In the genomic region with DNA sequence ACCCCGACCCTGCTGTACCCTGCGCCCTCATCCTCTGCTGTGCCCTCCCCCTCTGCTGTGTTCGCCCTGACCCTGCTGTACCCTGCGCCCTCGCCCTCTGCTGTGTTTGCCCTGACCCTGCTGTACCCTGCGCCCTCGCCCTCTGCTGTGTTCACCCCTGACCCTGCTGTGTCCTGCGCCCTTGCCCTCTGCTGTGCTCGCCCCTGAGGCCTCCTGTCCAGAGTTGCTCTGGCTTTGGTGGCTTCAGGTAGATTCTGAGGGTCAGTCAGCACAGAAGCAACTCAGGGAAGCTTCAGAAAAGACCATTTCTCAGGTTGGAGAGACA, we compare ENCODE assay signal across 19 cellular contexts. TPM values are rescaled to one million over a fixed set of nuclear protein-coding genes. Genes with fewer than 3 reads are reported as not detected.
DNase-seq lines count a peak whose midpoint lies in the region; ATAC-seq, FAIRE-seq and TF ChIP-seq lines count a peak whose summit lies in the region.
"Had no signal": no experiment of that assay in that cellular context is flagged by ENCODE, and none has a peak within 500 bp of the region (broad histone marks: within the 10 kb centered on the region; RNA-seq: fewer than 3 reads in every experiment).

No MANE protein-coding gene starts in this region.

- H3K27me3 Mint-ChIP-seq in activated naive CD4-positive, alpha-beta T cell treated with anti-CD3 and anti-CD28 coated beads, Interleukin-2, amount 10 ng/mL, durations not matched to agents 7 days and 5 days = no peaks in the 10 kb centered on the region

- no peak for TF ChIP-seq POLR2A in endothelial cell of umbilical vein (IDR thresholded peaks at IDR 0.05; ENCODE audit: low read depth, low read length)
- TF ChIP-seq POLR2A in sigmoid colon (IDR thresholded peaks at IDR 0.05) = no peak

- POLR2A ChIA-PET in RWPE1 (lab: Yijun Ruan, JAX; ENCODE audit: low non-redundant PET) (no interaction called here), endothelial cell of umbilical vein (lab: Charles Lee) (no interaction called here)

- H3K36me3 ChIP-seq in endothelial cell of umbilical vein (ENCODE audit: control insufficient read depth in 2 of 2, extremely low read depth in 1 of 2, insufficient read depth in 2 of 2, low read length in 2 of 2) (peaks cover 15 to 61% of the 10 kb centered on the region in 2 experiments), sigmoid colon (peaks cover 50 to 97% (median 76%) of the 10 kb centered on the region in 4 donors), osteoblast (ENCODE audit: insufficient read depth, low read length) (peaks cover 74% of the 10 kb centered on the region)

- peak overlapping the region; percentile 23 for H3K27ac ChIP-seq in RWPE1
- H3K27ac ChIP-seq in endothelial cell of umbilical vein (ENCODE audit: insufficient read depth, low read depth, low read length) = no peak overlapping the region
- no peak overlapping the region for H3K27ac ChIP-seq in sigmoid colon
- no peak overlapping the region for H3K27ac ChIP-seq in osteoblast (ENCODE audit: low read depth, low read length)
- H3K27ac ChIP-seq: A549, KMS-11, PC-9 had no signal

- H3K9me3 Mint-ChIP-seq in activated naive CD4-positive, alpha-beta T cell treated with anti-CD3 and anti-CD28 coated beads, Interleukin-2, amount 50 U/mL, for 72 hours = no peaks in the 10 kb centered on the region
- no peaks in the 10 kb centered on the region for H3K9me3 Mint-ChIP-seq in activated naive CD4-positive, alpha-beta T cell treated with anti-CD3 and anti-CD28 coated beads, Interleukin-2, amount 10 ng/mL, durations not matched to agents 7 days and 5 days

- dilution Hi-C loops in endothelial cell of umbilical vein (cut with MboI; ENCODE audit: extremely low pct_ligation_motif_present, low sequenced_read_pairs) = no loop called here

- peak; percentile 35 for FAIRE-seq in endothelial cell of umbilical vein (lab: Jason Lieb, UNC)
- FAIRE-seq: A549 had no signal

- H3K4me3 ChIP-seq in endothelial cell of umbilical vein (replicated peaks in 1 of 3; ENCODE audit: insufficient read depth in 1 of 3, low read depth in 1 of 3, low read length in 3 of 3) = no peak overlapping the region
- H3K4me3 ChIP-seq in sigmoid colon = no peak overlapping the region
- H3K4me3 ChIP-seq in osteoblast (ENCODE audit: insufficient read depth, low read length) = no peak overlapping the region
- H3K4me3 ChIP-seq: A549, MG63, PC-9 had no signal

- TF ChIP-seq EP300 in sigmoid colon (IDR thresholded peaks at IDR 0.05) = no peak

- H3K9me3 ChIP-seq in endothelial cell of umbilical vein (replicated peaks; ENCODE audit: control insufficient read depth, insufficient read depth, low read length) (no peaks in the 10 kb centered on the region), sigmoid colon (no peaks in the 10 kb centered on the region), osteoblast (ENCODE audit: low read depth, low read length) (no peaks in the 10 kb centered on the region)
- H3K9me3 ChIP-seq: A549, MG63 had no signal

- H2AFZ ChIP-seq in endothelial cell of umbilical vein (ENCODE audit: low read depth, low read length) (no peak overlapping the region), osteoblast (ENCODE audit: low read length) (no peak overlapping the region)
- H2AFZ ChIP-seq: PC-9 had no signal

- peaks cover 0 to 23% of the 10 kb centered on the region in 2 donors for H3K36me3 Mint-ChIP-seq in activated naive CD4-positive, alpha-beta T cell treated with anti-CD3 and anti-CD28 coated beads, Interleukin-2, amount 50 U/mL, for 72 hours
- H3K36me3 Mint-ChIP-seq in activated naive CD4-positive, alpha-beta T cell treated with anti-CD3 and anti-CD28 coated beads, Interleukin-2, amount 10 ng/mL, durations not matched to agents 7 days and 5 days = peaks cover 79% of the 10 kb centered on the region

- H3K4me2 ChIP-seq in endothelial cell of umbilical vein (ENCODE audit: insufficient read depth, low read length) = no peak overlapping the region
- H3K4me2 ChIP-seq in osteoblast (ENCODE audit: insufficient read depth, low read length) = no peak overlapping the region
- H3K4me2 ChIP-seq: A549, KMS-11, PC-9 had no signal

- H3K9ac ChIP-seq in endothelial cell of umbilical vein (replicated peaks; ENCODE audit: extremely low read depth, insufficient read depth, low read length) = no peak overlapping the region
- H3K9ac ChIP-seq: KMS-11 had no signal

- H4K20me1 ChIP-seq in endothelial cell of umbilical vein (replicated peaks; ENCODE audit: control insufficient read depth, extremely low read depth, insufficient read depth, low read length) = no peaks in the 10 kb centered on the region
- H4K20me1 ChIP-seq in osteoblast (ENCODE audit: insufficient read depth, low read length) = peaks cover 17% of the 10 kb centered on the region

- DNase-seq in activated naive CD4-positive, alpha-beta T cell treated with anti-CD3 and anti-CD28 coated beads, Interleukin-2, amount 50 U/mL, for 72 hours (ENCODE audit: low spot score in 2 of 2) = no peak
- DNase-seq in activated naive CD4-positive, alpha-beta T cell treated with anti-CD3 and anti-CD28 coated beads, Interleukin-2, amount 10 ng/mL, durations not matched to agents 7 days and 5 days = no peak
- DNase-seq in RWPE1 (ENCODE audit: low spot score) (no peak), endothelial cell of umbilical vein (ENCODE audit: low read depth, low spot score) (no peak), sigmoid colon (no peak), osteoblast (ENCODE audit: insufficient read length, low spot score, missing footprints) (no peak)
- DNase-seq: AML-193, DMS 273 treated with DMSO at 0.1 percent for 48 hours, GOT3, MG63, NCI-H1092 treated with DMSO at 0.1 percent for 48 hours, NCI-H187, NCI-H446, NCI-H748 treated with DMSO at 0.1 percent for 48 hours, SHP77 had no signal

- TF ChIP-seq CTCF in RWPE1 (conservative IDR thresholded peaks at IDR 0.05; ENCODE audit: low read depth) = no peak
- TF ChIP-seq CTCF in endothelial cell of umbilical vein (IDR thresholded peaks at IDR 0.05; ENCODE audit: extremely low read depth in 1 of 2, insufficient read depth in 1 of 2, low read depth in 1 of 2, low read length in 2 of 2) = no peak
- TF ChIP-seq CTCF in sigmoid colon (IDR thresholded peaks at IDR 0.05) = no peak
- TF ChIP-seq CTCF in osteoblast (IDR thresholded peaks at IDR 0.05; ENCODE audit: extremely low read depth, low read depth, low read length) = no peak

- H3K4me1 ChIP-seq in endothelial cell of umbilical vein (ENCODE audit: control insufficient read depth, extremely low read depth, insufficient read depth, low read length) = no peaks in the 10 kb centered on the region
- H3K4me1 ChIP-seq in sigmoid colon = no peaks in the 10 kb centered on the region
- no peaks in the 10 kb centered on the region for H3K4me1 ChIP-seq in osteoblast (ENCODE audit: insufficient read depth, low read length)
- H3K4me1 ChIP-seq: A549 had no signal

- BruUV-seq in endothelial cell of umbilical vein (replicated peaks; lab: Mats Ljungman, UMichigan) = no TSS peak

- peak in 1 of 2 donors; percentile 40 for ATAC-seq in activated naive CD4-positive, alpha-beta T cell treated with anti-CD3 and anti-CD28 coated beads, Interleukin-2, amount 50 U/mL, for 72 hours
- ATAC-seq in GM21381 (IDR thresholded peaks at IDR 0.05; ENCODE audit: unreplicated experiment) = no peak

- 90 to 96% methylated on average over 9 of the region's 9 CpGs for WGBS in sigmoid colon, 2 donors

- peak overlapping the region; percentile 55 to 87 for H3K27ac Mint-ChIP-seq in activated naive CD4-positive, alpha-beta T cell treated with anti-CD3 and anti-CD28 coated beads, Interleukin-2, amount 50 U/mL, for 72 hours
- no peak overlapping the region for H3K27ac Mint-ChIP-seq in activated naive CD4-positive, alpha-beta T cell treated with anti-CD3 and anti-CD28 coated beads, Interleukin-2, amount 10 ng/mL, durations not matched to agents 7 days and 5 days

- no peaks in the 10 kb centered on the region for H3K9me1 ChIP-seq in endothelial cell of umbilical vein (replicated peaks; ENCODE audit: control insufficient read depth, extremely low read depth, insufficient read depth, low read length)

- CTCF ChIA-PET in activated naive CD4-positive, alpha-beta T cell treated with anti-CD3 and anti-CD28 coated beads, Interleukin-2, amount 10 ng/mL, durations not matched to agents 7 days and 5 days (lab: Charles Lee) = no interaction called here
- CTCF ChIA-PET in RWPE1 (lab: Yijun Ruan, JAX) (no interaction called here), endothelial cell of umbilical vein (lab: Charles Lee) (interaction anchor here (1.4 kb wide), 1 partner anchor 27 kb away, joined by 8 read pairs; no protein-coding TSS in a partner anchor)

- peaks cover under 1% of the 10 kb centered on the region for H3K79me2 ChIP-seq in endothelial cell of umbilical vein (ENCODE audit: control insufficient read depth, insufficient read depth, low read length)
- peaks cover 32% of the 10 kb centered on the region for H3K79me2 ChIP-seq in osteoblast (ENCODE audit: insufficient read depth, low read length)

- intact Hi-C loops in endothelial cell of umbilical vein (cut with micrococcal nuclease) = no loop called here
- intact Hi-C loops in sigmoid colon (cut with DNase I) = no loop called here

- H3K4me3 Mint-ChIP-seq in activated naive CD4-positive, alpha-beta T cell treated with anti-CD3 and anti-CD28 coated beads, Interleukin-2, amount 10 ng/mL, durations not matched to agents 7 days and 5 days = no peak overlapping the region

- H3K27me3 ChIP-seq in endothelial cell of umbilical vein (ENCODE audit: control insufficient read depth in 2 of 2, insufficient read depth in 2 of 2, low read length in 2 of 2) (no peaks in the 10 kb centered on the region), sigmoid colon (no peaks in the 10 kb centered on the region), osteoblast (ENCODE audit: insufficient read depth, low read length) (no peaks in the 10 kb centered on the region)
- H3K27me3 ChIP-seq: MG63 had no signal

- peaks cover 52% of the 10 kb centered on the region for H3K4me1 Mint-ChIP-seq in activated naive CD4-positive, alpha-beta T cell treated with anti-CD3 and anti-CD28 coated beads, Interleukin-2, amount 10 ng/mL, durations not matched to agents 7 days and 5 days

RNA-seq across cellular contexts. Expression of a gene that starts 11.5 kb away (rescaled TPM):
- 10 to 100 TPM; 18.1 to 28.3 TPM for total RNA-seq in activated naive CD4-positive, alpha-beta T cell treated with anti-CD3 and anti-CD28 coated beads, Interleukin-2, amount 50 U/mL, for 72 hours
- 36.6 and 42.7 TPM in 2 replicates for total RNA-seq in endothelial cell of umbilical vein
- 40.0 and 41.6 TPM in 2 replicates for polyA plus RNA-seq in endothelial cell of umbilical vein
- 12.7 and 16.7 TPM in 2 replicates for polyA plus RNA-seq in endothelial cell of umbilical vein (2011; cell fraction: cytosol; rRNA removed)
- polyA plus RNA-seq in endothelial cell of umbilical vein (2011; cell fraction: nucleus; rRNA removed) = 161 and 165 TPM in 2 replicates
- polyA plus RNA-seq in endothelial cell of umbilical vein (2012) = 17.8 and 29.4 TPM in 2 replicates
- 28.4 and 35.5 TPM in 2 replicates for polyA minus RNA-seq in endothelial cell of umbilical vein
- polyA minus RNA-seq in endothelial cell of umbilical vein (2011; cell fraction: cytosol; rRNA and poly(A)+ RNA removed) = 13.1 TPM
- polyA minus RNA-seq in endothelial cell of umbilical vein (2011; cell fraction: nucleus; rRNA and poly(A)+ RNA removed) = 29.8 and 61.9 TPM in 2 replicates
- 10 to 100 TPM; 13.7 to 26.9 (median 18.2) TPM for total RNA-seq in sigmoid colon
- 10 to 100 TPM in 1 of 3 donors, 1 to 10 TPM in 2; 7.2 to 32.3 (median 9.9) TPM for polyA plus RNA-seq in sigmoid colon
- total RNA-seq in osteoblast = 11.5 and 12.3 TPM in 2 replicates

RNA-seq across cellular contexts. Expression of a gene that starts 12.2 kb away (rescaled TPM):
- total RNA-seq in activated naive CD4-positive, alpha-beta T cell treated with anti-CD3 and anti-CD28 coated beads, Interleukin-2, amount 50 U/mL, for 72 hours = 1 to 10 TPM; 2.2 to 2.4 TPM
- total RNA-seq in endothelial cell of umbilical vein (15.5 and 18.3 TPM in 2 replicates), sigmoid colon (10 to 100 TPM in 1 of 4 donors, 1 to 10 TPM in 3; 3.8 to 10.5 (median 4.0) TPM), osteoblast (13.3 and 14.5 TPM in 2 replicates)
- polyA plus RNA-seq in endothelial cell of umbilical vein (17.3 and 19.0 TPM in 2 replicates), sigmoid colon (10 to 100 TPM in 1 of 3 donors, 1 to 10 TPM in 2; 5.3 to 19.2 (median 8.4) TPM)
- polyA plus RNA-seq in endothelial cell of umbilical vein (2011; cell fraction: cytosol; rRNA removed) = 4.9 and 10.1 TPM in 2 replicates
- polyA plus RNA-seq in endothelial cell of umbilical vein (2011; cell fraction: nucleus; rRNA removed) = 41.9 and 59.1 TPM in 2 replicates
- polyA plus RNA-seq in endothelial cell of umbilical vein (2012) = 8.3 and 14.2 TPM in 2 replicates
- polyA minus RNA-seq in endothelial cell of umbilical vein = 7.0 and 12.6 TPM in 2 replicates
- 4.5 TPM for polyA minus RNA-seq in endothelial cell of umbilical vein (2011; cell fraction: cytosol; rRNA and poly(A)+ RNA removed)
- polyA minus RNA-seq in endothelial cell of umbilical vein (2011; cell fraction: nucleus; rRNA and poly(A)+ RNA removed) = 7.1 and 12.7 TPM in 2 replicates

RNA-seq across cellular contexts. Expression of a gene that starts 31.4 kb away (rescaled TPM):
- 1 to 10 TPM; 1.3 to 7.0 TPM for total RNA-seq in activated naive CD4-positive, alpha-beta T cell treated with anti-CD3 and anti-CD28 coated beads, Interleukin-2, amount 50 U/mL, for 72 hours
- total RNA-seq in endothelial cell of umbilical vein (7.4 and 8.7 TPM in 2 replicates), sigmoid colon (10 to 100 TPM in 1 of 4 donors, 1 to 10 TPM in 3; 3.5 to 12.6 (median 6.5) TPM), osteoblast (12.1 and 14.8 TPM in 2 replicates)
- polyA plus RNA-seq in endothelial cell of umbilical vein (7.3 and 11.6 TPM in 2 replicates), sigmoid colon (10 to 100 TPM; 11.3 to 17.6 (median 12.6) TPM)
- 3.4 and 7.2 TPM in 2 replicates for polyA plus RNA-seq in endothelial cell of umbilical vein (2011; cell fraction: cytosol; rRNA removed)
- polyA plus RNA-seq in endothelial cell of umbilical vein (2011; cell fraction: nucleus; rRNA removed) = 3.5 and 4.1 TPM in 2 replicates
- 4.9 and 7.4 TPM in 2 replicates for polyA plus RNA-seq in endothelial cell of umbilical vein (2012)
- polyA minus RNA-seq in endothelial cell of umbilical vein = 3.0 and 3.2 TPM in 2 replicates
- polyA minus RNA-seq in endothelial cell of umbilical vein (2011; cell fraction: cytosol; rRNA and poly(A)+ RNA removed) = 6.6 TPM
- polyA minus RNA-seq in endothelial cell of umbilical vein (2011; cell fraction: nucleus; rRNA and poly(A)+ RNA removed) = 1.6 and 4.2 TPM in 2 replicates

RNA-seq across cellular contexts. Expression of a gene that starts 46.4 kb away (rescaled TPM):
- 100 to 1,000 TPM in 1 of 2 donors, 10 to 100 TPM in 1; 97.3 to 151 TPM for total RNA-seq in activated naive CD4-positive, alpha-beta T cell treated with anti-CD3 and anti-CD28 coated beads, Interleukin-2, amount 50 U/mL, for 72 hours
- 84.0 and 99.9 TPM in 2 replicates for total RNA-seq in endothelial cell of umbilical vein
- polyA plus RNA-seq in endothelial cell of umbilical vein = 74.5 and 83.8 TPM in 2 replicates
- 38.4 and 55.0 TPM in 2 replicates for polyA plus RNA-seq in endothelial cell of umbilical vein (2011; cell fraction: cytosol; rRNA removed)
- polyA plus RNA-seq in endothelial cell of umbilical vein (2011; cell fraction: nucleus; rRNA removed) = 427 and 457 TPM in 2 replicates
- polyA plus RNA-seq in endothelial cell of umbilical vein (2012) = 40.9 and 50.9 TPM in 2 replicates
- polyA minus RNA-seq in endothelial cell of umbilical vein = 46.7 and 52.0 TPM in 2 replicates
- polyA minus RNA-seq in endothelial cell of umbilical vein (2011; cell fraction: cytosol; rRNA and poly(A)+ RNA removed) = 15.4 TPM
- polyA minus RNA-seq in endothelial cell of umbilical vein (2011; cell fraction: nucleus; rRNA and poly(A)+ RNA removed) = 55.0 and 57.4 TPM in 2 replicates
- 10 to 100 TPM; 17.8 to 62.3 (median 35.2) TPM for total RNA-seq in sigmoid colon
- 10 to 100 TPM; 34.0 to 96.0 (median 36.0) TPM for polyA plus RNA-seq in sigmoid colon
- total RNA-seq in osteoblast = 24.8 and 37.6 TPM in 2 replicates
